9 cellular contexts compared by ENCODE assay signal in genomic region chr19:40875526-40875951, GRCh38. TPM values are rescaled to one million over a fixed set of nuclear protein-coding genes. Genes with fewer than 3 reads are reported as not detected.
DNase-seq lines count a peak whose midpoint lies in the region; ATAC-seq and TF ChIP-seq lines count a peak whose summit lies in the region.
"Not testable (repeated sequence)": the region's sequence is repeated elsewhere in the genome, so short reads cannot be mapped to it uniquely, and the experiment has no call there.
"Had no signal": no experiment of that assay in that cellular context is flagged by ENCODE, and none has a peak within 500 bp of the region (broad histone marks: within the 10 kb centered on the region; RNA-seq: fewer than 3 reads in every experiment).

No MANE protein-coding gene starts in this region.

- not testable (repeated sequence) for H3K27ac ChIP-seq in lower lobe of right lung

- DNase-seq in GM12865 (ENCODE audit: low read depth): peak; percentile 4
- peak; percentile 57 for DNase-seq in NK-92 (lab: John Stamatoyannopoulos, UW; ENCODE audit: unreplicated experiment)
- peak; percentile 91 for DNase-seq in activated CD4-positive, CD25-positive, alpha-beta regulatory T cell treated with anti-CD3 and anti-CD28 coated beads, Interleukin-2, amount 50 U/mL, for 72 hours
- DNase-seq in activated T-helper 2 cell treated with anti-CD3 and anti-CD28 coated beads, Interferon-gamma antibody, Interleukin-2, Interleukin-4, amounts not matched to agents 10 μg/mL and 5 μg/mL and 100 μg/mL, durations not matched to agents 14 hours and 24 hours and 36 hours (ENCODE audit: low spot score): peak; percentile 77
- DNase-seq in epithelial cell of esophagus (ENCODE audit: low read depth): peak; percentile 4
- DNase-seq in lower lobe of right lung: peak; percentile 88
- peak; percentile 90 for DNase-seq in stimulated activated CD4-positive, alpha-beta T cell treated with anti-CD3 and anti-CD28 coated beads, Interleukin-4, amount 100 ng/mL, for 24 hours
- DNase-seq in type B pancreatic cell (ENCODE audit: extremely low spot score, unreplicated experiment): not testable (repeated sequence)

- not testable (repeated sequence) for H3K36me3 Mint-ChIP-seq in activated T-helper 2 cell treated with anti-CD3 and anti-CD28 coated beads, Interferon-gamma antibody, Interleukin-2, Interleukin-4, amounts not matched to agents 10 μg/mL and 5 μg/mL and 100 μg/mL, durations not matched to agents 14 hours and 24 hours and 36 hours (ENCODE audit: low read depth); type B pancreatic cell

- H3K9me3 Mint-ChIP-seq in activated T-helper 2 cell treated with anti-CD3 and anti-CD28 coated beads, Interferon-gamma antibody, Interleukin-2, Interleukin-4, amounts not matched to agents 10 μg/mL and 5 μg/mL and 100 μg/mL, durations not matched to agents 14 hours and 24 hours and 36 hours; type B pancreatic cell: not testable (repeated sequence)

- intact Hi-C loops in activated T-helper 2 cell treated with anti-CD3 and anti-CD28 coated beads, Interferon-gamma antibody, Interleukin-2, Interleukin-4, amounts not matched to agents 10 μg/mL and 5 μg/mL and 100 μg/mL, durations not matched to agents 14 hours and 24 hours and 36 hours (cut with micrococcal nuclease); lower lobe of right lung (cut with DNase I): not testable (repeated sequence)

- peak overlapping the region; percentile 16 for H3K27ac Mint-ChIP-seq in activated T-helper 2 cell treated with anti-CD3 and anti-CD28 coated beads, Interferon-gamma antibody, Interleukin-2, Interleukin-4, amounts not matched to agents 10 μg/mL and 5 μg/mL and 100 μg/mL, durations not matched to agents 14 hours and 24 hours and 36 hours
- H3K27ac Mint-ChIP-seq in type B pancreatic cell: not testable (repeated sequence)

- not testable (repeated sequence) for H3K4me1 Mint-ChIP-seq in activated T-helper 2 cell treated with anti-CD3 and anti-CD28 coated beads, Interferon-gamma antibody, Interleukin-2, Interleukin-4, amounts not matched to agents 10 μg/mL and 5 μg/mL and 100 μg/mL, durations not matched to agents 14 hours and 24 hours and 36 hours (ENCODE audit: low read depth); type B pancreatic cell (ENCODE audit: unreplicated experiment)

- TF ChIP-seq CTCF in GM12865 (IDR thresholded peaks at IDR 0.05; ENCODE audit: insufficient read depth, low read depth, low read length, missing control alignments); epithelial cell of esophagus (IDR thresholded peaks at IDR 0.05; ENCODE audit: insufficient read depth, low read depth, low read length, missing control alignments); lower lobe of right lung (IDR thresholded peaks at IDR 0.05); type B pancreatic cell (conservative IDR thresholded peaks at IDR 0.05): not testable (repeated sequence)

- H3K27me3 Mint-ChIP-seq in activated T-helper 2 cell treated with anti-CD3 and anti-CD28 coated beads, Interferon-gamma antibody, Interleukin-2, Interleukin-4, amounts not matched to agents 10 μg/mL and 5 μg/mL and 100 μg/mL, durations not matched to agents 14 hours and 24 hours and 36 hours (ENCODE audit: low read depth): peaks cover 45% of the 10 kb centered on the region
- H3K27me3 Mint-ChIP-seq in type B pancreatic cell: peaks cover 73% of the 10 kb centered on the region

- ATAC-seq in lower lobe of right lung: peak; percentile 86 to 90

- H3K4me1 ChIP-seq in lower lobe of right lung: not testable (repeated sequence)

- peak overlapping the region; percentile 45 for H3K4me3 Mint-ChIP-seq in activated T-helper 2 cell treated with anti-CD3 and anti-CD28 coated beads, Interferon-gamma antibody, Interleukin-2, Interleukin-4, amounts not matched to agents 10 μg/mL and 5 μg/mL and 100 μg/mL, durations not matched to agents 14 hours and 24 hours and 36 hours (ENCODE audit: low read depth)
- peak overlapping the region; percentile 17 for H3K4me3 Mint-ChIP-seq in type B pancreatic cell

- H3K27me3 ChIP-seq in lower lobe of right lung (ENCODE audit: low read depth): not testable (repeated sequence)

- not testable (repeated sequence) for H3K9me3 ChIP-seq in lower lobe of right lung

- H3K36me3 ChIP-seq in lower lobe of right lung: not testable (repeated sequence)

- H3K4me3 ChIP-seq in GM12865 (ENCODE audit: low read depth, low read length); epithelial cell of esophagus (ENCODE audit: low read length); lower lobe of right lung: not testable (repeated sequence)

RNA-seq across cellular contexts. Expression of gene CYP2A7, which starts 6.5 kb away (rescaled TPM):
- not detected in 2 replicates for total RNA-seq in activated T-helper 2 cell treated with anti-CD3 and anti-CD28 coated beads, Interferon-gamma antibody, Interleukin-2, Interleukin-4, amounts not matched to agents 10 μg/mL and 5 μg/mL and 100 μg/mL, durations not matched to agents 14 hours and 24 hours and 36 hours
- total RNA-seq in lower lobe of right lung (0.68 TPM), type B pancreatic cell (ENCODE audit: low replicate concordance) (not detected in 2 replicates)
- total RNA-seq: H4 had no signal

RNA-seq across cellular contexts. Expression of gene CYP2A6, which starts 25.3 kb away (rescaled TPM):
- total RNA-seq in activated T-helper 2 cell treated with anti-CD3 and anti-CD28 coated beads, Interferon-gamma antibody, Interleukin-2, Interleukin-4, amounts not matched to agents 10 μg/mL and 5 μg/mL and 100 μg/mL, durations not matched to agents 14 hours and 24 hours and 36 hours: not detected in 2 replicates
- total RNA-seq in lower lobe of right lung (2.0 TPM), type B pancreatic cell (ENCODE audit: low replicate concordance) (not detected in 2 replicates)
- total RNA-seq: H4 had no signal
